ENCODE assay signal across 8 cellular contexts in genomic region chr12:53344487-53344823, GRCh38. TPM values are rescaled to one million over a fixed set of nuclear protein-coding genes. Genes with fewer than 3 reads are reported as not detected.
A peak's percentile ranks its signal among the peaks of the same experiment; 100 is the strongest.
DNase-seq lines count a peak whose midpoint lies in the region; ATAC-seq and TF ChIP-seq lines count a peak whose summit lies in the region.

No MANE protein-coding gene starts in this region.

- peak overlapping the region; percentile 98 for H3K4me2 ChIP-seq in KMS-11

- peak overlapping the region; percentile 84 for H3K4me3 Mint-ChIP-seq in neural crest cell

- H4K20me1 ChIP-seq in KMS-11 (ENCODE audit: insufficient read depth), result no peaks in the 10 kb centered on the region

- no peak overlapping the region for H3K27ac Mint-ChIP-seq in neural crest cell (ENCODE audit: unreplicated experiment)

- no peak overlapping the region; the same call in 1 of the 2 replicates for H3K9ac ChIP-seq in KMS-11

- DNase-seq in AG10803 (ENCODE audit: low read depth) (no peak), coronary artery (ENCODE audit: low spot score) (peak; percentile 75), neural crest cell (ENCODE audit: low read depth, low spot score) (no peak), Ammon's horn (ENCODE audit: low spot score) (no peak), Kasumi-1 (lab: John Stamatoyannopoulos, UW) (no peak)
- DNase-seq in stimulated activated CD4-positive, alpha-beta T cell treated with anti-CD3 and anti-CD28 coated beads, Interleukin-1b, Interleukin-23, amount 100 ng/mL, for 48 hours, result no peak

- H3K27me3 ChIP-seq in KMS-11 (ENCODE audit: insufficient read depth, low read depth), result no peaks in the 10 kb centered on the region; the same call in 1 of the 2 replicates

- peaks cover 12% of the 10 kb centered on the region for H3K27me3 Mint-ChIP-seq in neural crest cell (ENCODE audit: low read depth)

- ATAC-seq in GM18498 (IDR thresholded peaks at IDR 0.05; ENCODE audit: unreplicated experiment), result no peak

- H3K4me3 ChIP-seq in AG10803 (ENCODE audit: low read length), result peak overlapping the region; percentile 56
- peak overlapping the region; percentile 33 for H3K4me3 ChIP-seq in KMS-11 (IDR thresholded peaks at IDR 0.05; ENCODE audit: insufficient read depth, low read depth, low read length)
- H3K4me3 ChIP-seq in coronary artery, result peak overlapping the region; percentile 75

- TF ChIP-seq CTCF in AG10803 (conservative IDR thresholded peaks at IDR 0.05; ENCODE audit: low read length), result no peak
- TF ChIP-seq CTCF in KMS-11 (conservative IDR thresholded peaks at IDR 0.05; ENCODE audit: low read depth, low read length), result no peak
- TF ChIP-seq CTCF in coronary artery (IDR thresholded peaks at IDR 0.05), result no peak
- no peak for TF ChIP-seq CTCF in neural crest cell (conservative IDR thresholded peaks at IDR 0.05)

- no peaks in the 10 kb centered on the region for H3K36me3 ChIP-seq in KMS-11 (ENCODE audit: insufficient read depth)

- peaks cover 26% of the 10 kb centered on the region for H3K4me1 Mint-ChIP-seq in neural crest cell

- H3K9me3 Mint-ChIP-seq in neural crest cell, result no peaks in the 10 kb centered on the region

- no peaks in the 10 kb centered on the region for H3K79me2 ChIP-seq in KMS-11 (ENCODE audit: insufficient read depth, low read depth)

- H3K36me3 Mint-ChIP-seq in neural crest cell (ENCODE audit: low read depth), result no peaks in the 10 kb centered on the region

- peaks cover 28% of the 10 kb centered on the region for H3K4me1 ChIP-seq in KMS-11 (ENCODE audit: low read depth, poor library complexity, severe bottlenecking)

- peak overlapping the region; percentile 100 for H2AFZ ChIP-seq in KMS-11 (ENCODE audit: low read depth)

- H3K27ac ChIP-seq in KMS-11 (no peak overlapping the region), coronary artery (peak overlapping the region; percentile 80 to 88)

RNA-seq across cellular contexts. Expression of gene SP7, which starts 8.3 kb away (rescaled TPM):
- total RNA-seq in neural crest cell, result 0.07 TPM in 1 of 2 replicates, not detected in the other

RNA-seq across cellular contexts. Expression of gene AAAS, which starts 23.0 kb away (rescaled TPM):
- 94.1 and 95.1 TPM in 2 replicates for total RNA-seq in neural crest cell

RNA-seq across cellular contexts. Expression of gene SP1, which starts 35.5 kb away (rescaled TPM):
- 88.1 and 96.0 TPM in 2 replicates for total RNA-seq in neural crest cell

RNA-seq across cellular contexts. Expression of gene MYG1, which starts 45.0 kb away (rescaled TPM):
- 67.1 and 72.7 TPM in 2 replicates for total RNA-seq in neural crest cell

RNA-seq across cellular contexts. Expression of gene PFDN5, which starts 49.1 kb away (rescaled TPM):
- total RNA-seq in neural crest cell, result 324 and 326 TPM in 2 replicates
